ENCODE assay signal across 19 cellular contexts in the genomic region with DNA sequence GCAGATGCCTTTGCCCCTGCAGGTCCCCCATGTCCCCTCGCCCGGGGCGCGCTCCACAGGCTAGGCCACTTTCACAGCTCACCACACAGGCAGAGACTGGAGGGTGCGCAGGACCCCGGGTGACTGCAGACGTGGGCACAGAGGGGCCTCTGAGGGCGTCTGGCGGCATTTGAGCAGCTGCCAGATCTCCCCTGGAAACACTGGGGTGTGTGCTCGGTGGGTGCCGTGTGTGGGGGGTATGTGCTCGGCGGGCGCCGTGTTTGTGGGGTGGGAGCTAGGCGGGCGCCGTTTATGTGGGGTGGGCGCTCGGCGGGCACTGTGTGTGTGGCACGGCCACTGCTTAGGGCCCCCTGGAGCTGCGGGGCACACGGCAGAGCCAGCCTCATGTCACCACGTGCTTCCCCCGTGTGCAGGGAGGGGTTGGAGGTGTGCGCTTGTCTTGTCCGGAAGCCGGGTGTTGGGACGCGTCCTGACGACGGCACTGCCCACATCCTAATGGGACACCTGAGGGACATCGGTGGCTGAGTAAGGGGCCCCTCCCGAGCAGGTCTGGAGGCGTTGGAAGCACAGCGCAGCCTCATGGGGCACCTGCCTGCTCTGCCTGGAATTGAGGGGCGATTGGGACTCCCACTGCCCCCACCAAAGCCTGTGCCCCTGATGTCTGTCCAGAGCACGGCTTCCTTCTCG.
"Had no signal": no experiment of that assay in that cellular context is flagged by ENCODE, and none has a peak within 500 bp of the region (broad histone marks: within the 10 kb centered on the region; RNA-seq: fewer than 3 reads in every experiment).

No MANE protein-coding gene starts in this region.

- ATAC-seq: activated naive CD8-positive, alpha-beta T cell treated with anti-CD3 and anti-CD28 coated beads, Interleukin-2, amount 50 U/mL, for 24 hours; esophagus mucosa; naive thymus-derived CD8-positive, alpha-beta T cell had no signal

- H3K4me1 ChIP-seq: ascending aorta, pancreas had no signal

- H3K4me3 Mint-ChIP-seq: activated CD4-positive, alpha-beta T cell treated with anti-CD3 and anti-CD28 coated beads, Interleukin-2, amount 10 ng/mL, durations not matched to agents 7 days and 5 days; activated naive CD4-positive, alpha-beta T cell treated with anti-CD3 and anti-CD28 coated beads, Interleukin-2, amount 10 ng/mL, durations not matched to agents 7 days and 5 days; activated naive CD8-positive, alpha-beta T cell treated with anti-CD3 and anti-CD28 coated beads, Interleukin-2, amount 50 U/mL, for 24 hours; memory B cell; naive thymus-derived CD8-positive, alpha-beta T cell had no signal

- H3K27me3 ChIP-seq: ascending aorta, heart right ventricle, neutrophil, pancreas, transverse colon, vagina had no signal

- H3K27ac ChIP-seq: ascending aorta, heart right ventricle, neutrophil, pancreas, vagina had no signal

- H3K9me3 Mint-ChIP-seq: activated CD4-positive, alpha-beta T cell treated with anti-CD3 and anti-CD28 coated beads, Interleukin-2, amount 10 ng/mL, durations not matched to agents 7 days and 5 days; activated naive CD4-positive, alpha-beta T cell treated with anti-CD3 and anti-CD28 coated beads, Interleukin-2, amount 10 ng/mL, durations not matched to agents 7 days and 5 days; activated naive CD8-positive, alpha-beta T cell treated with anti-CD3 and anti-CD28 coated beads, Interleukin-2, amount 50 U/mL, for 24 hours; memory B cell; naive thymus-derived CD8-positive, alpha-beta T cell had no signal

- H3K27ac Mint-ChIP-seq: activated CD4-positive, alpha-beta T cell treated with anti-CD3 and anti-CD28 coated beads, Interleukin-2, amount 10 ng/mL, durations not matched to agents 7 days and 5 days; activated naive CD4-positive, alpha-beta T cell treated with anti-CD3 and anti-CD28 coated beads, Interleukin-2, amount 10 ng/mL, durations not matched to agents 7 days and 5 days; activated naive CD8-positive, alpha-beta T cell treated with anti-CD3 and anti-CD28 coated beads, Interleukin-2, amount 50 U/mL, for 24 hours; memory B cell had no signal

- H3K36me3 ChIP-seq: pancreas, transverse colon, vagina had no signal

- H3K9me3 ChIP-seq: ascending aorta, heart right ventricle, neutrophil, pancreas, transverse colon, vagina had no signal

- H3K27me3 Mint-ChIP-seq: activated CD4-positive, alpha-beta T cell treated with anti-CD3 and anti-CD28 coated beads, Interleukin-2, amount 10 ng/mL, durations not matched to agents 7 days and 5 days; activated naive CD4-positive, alpha-beta T cell treated with anti-CD3 and anti-CD28 coated beads, Interleukin-2, amount 10 ng/mL, durations not matched to agents 7 days and 5 days; activated naive CD8-positive, alpha-beta T cell treated with anti-CD3 and anti-CD28 coated beads, Interleukin-2, amount 50 U/mL, for 24 hours; memory B cell; naive thymus-derived CD8-positive, alpha-beta T cell had no signal

- H3K4me3 ChIP-seq: ascending aorta, heart right ventricle, pancreas, transverse colon, vagina had no signal

- DNase-seq: activated CD4-positive, alpha-beta T cell treated with anti-CD3 and anti-CD28 coated beads, Interleukin-2, amount 10 ng/mL, durations not matched to agents 7 days and 5 days; activated CD8-positive, alpha-beta memory T cell treated with anti-CD3 and anti-CD28 coated beads for 24 hours; activated CD8-positive, alpha-beta memory T cell treated with anti-CD3 and anti-CD28 coated beads, Interleukin-2, amount 50 U/mL, for 48 hours; activated effector memory CD4-positive, alpha-beta T cell treated with Interleukin-2 at 50 U/mL for 16 hours; activated naive CD4-positive, alpha-beta T cell treated with anti-CD3 and anti-CD28 coated beads, Interleukin-2, amount 10 ng/mL, durations not matched to agents 7 days and 5 days; activated naive CD8-positive, alpha-beta T cell treated with anti-CD3 and anti-CD28 coated beads, Interleukin-2, amount 50 U/mL, for 24 hours; activated T-cell treated with anti-CD3 and anti-CD28 coated beads, Interleukin-2, amount 50 U/mL, for 48 hours; cortex of kidney; effector CD8-positive, alpha-beta T cell; heart right ventricle; naive thymus-derived CD8-positive, alpha-beta T cell; stimulated activated naive CD4-positive, alpha-beta T cell had no signal

- H3K36me3 Mint-ChIP-seq: memory B cell had no signal
